ENCODE assay signal across 1 cellular context in the genomic region with DNA sequence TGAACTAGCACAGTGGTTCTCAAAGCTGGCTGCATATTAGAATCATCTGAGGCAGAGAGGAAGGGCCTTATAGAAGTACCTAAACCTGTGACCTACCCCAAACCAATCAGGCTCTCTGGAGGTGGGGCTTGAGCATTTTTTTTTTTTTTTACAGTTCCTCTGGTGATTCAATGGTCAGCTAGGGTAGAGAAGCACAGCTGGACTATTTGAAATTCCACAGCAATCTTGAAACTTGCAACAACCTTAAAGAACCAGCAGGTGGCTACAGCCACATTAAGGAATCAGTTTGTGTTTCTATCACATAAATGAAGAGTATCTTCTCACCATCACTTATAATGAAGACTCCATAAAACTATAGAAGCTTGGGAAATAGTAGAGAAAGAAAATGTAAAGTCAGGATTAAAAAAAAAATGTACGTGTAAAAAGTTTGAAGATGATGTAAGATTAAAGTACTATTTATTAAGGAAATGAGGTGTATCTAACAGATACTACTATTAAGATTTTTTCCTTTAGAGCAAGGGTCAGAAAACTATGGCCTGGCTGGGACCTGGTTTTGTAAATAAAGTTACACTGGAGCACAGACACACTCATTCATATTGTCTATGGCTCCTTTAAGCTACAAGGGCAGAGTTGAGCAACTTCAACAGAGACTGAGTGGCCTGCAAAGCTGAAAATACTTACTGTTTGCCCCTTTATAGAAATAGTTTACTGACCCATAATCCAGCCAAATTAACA.
TF ChIP-seq lines count a peak whose summit lies in the region.

No MANE protein-coding gene starts in this region.

TF ChIP-seq in HepG2, 621 proteins besides CTCF, POLR2A, EP300 and RAD21 (continued from another document):
- TF ChIP-seq, protein P1, sequence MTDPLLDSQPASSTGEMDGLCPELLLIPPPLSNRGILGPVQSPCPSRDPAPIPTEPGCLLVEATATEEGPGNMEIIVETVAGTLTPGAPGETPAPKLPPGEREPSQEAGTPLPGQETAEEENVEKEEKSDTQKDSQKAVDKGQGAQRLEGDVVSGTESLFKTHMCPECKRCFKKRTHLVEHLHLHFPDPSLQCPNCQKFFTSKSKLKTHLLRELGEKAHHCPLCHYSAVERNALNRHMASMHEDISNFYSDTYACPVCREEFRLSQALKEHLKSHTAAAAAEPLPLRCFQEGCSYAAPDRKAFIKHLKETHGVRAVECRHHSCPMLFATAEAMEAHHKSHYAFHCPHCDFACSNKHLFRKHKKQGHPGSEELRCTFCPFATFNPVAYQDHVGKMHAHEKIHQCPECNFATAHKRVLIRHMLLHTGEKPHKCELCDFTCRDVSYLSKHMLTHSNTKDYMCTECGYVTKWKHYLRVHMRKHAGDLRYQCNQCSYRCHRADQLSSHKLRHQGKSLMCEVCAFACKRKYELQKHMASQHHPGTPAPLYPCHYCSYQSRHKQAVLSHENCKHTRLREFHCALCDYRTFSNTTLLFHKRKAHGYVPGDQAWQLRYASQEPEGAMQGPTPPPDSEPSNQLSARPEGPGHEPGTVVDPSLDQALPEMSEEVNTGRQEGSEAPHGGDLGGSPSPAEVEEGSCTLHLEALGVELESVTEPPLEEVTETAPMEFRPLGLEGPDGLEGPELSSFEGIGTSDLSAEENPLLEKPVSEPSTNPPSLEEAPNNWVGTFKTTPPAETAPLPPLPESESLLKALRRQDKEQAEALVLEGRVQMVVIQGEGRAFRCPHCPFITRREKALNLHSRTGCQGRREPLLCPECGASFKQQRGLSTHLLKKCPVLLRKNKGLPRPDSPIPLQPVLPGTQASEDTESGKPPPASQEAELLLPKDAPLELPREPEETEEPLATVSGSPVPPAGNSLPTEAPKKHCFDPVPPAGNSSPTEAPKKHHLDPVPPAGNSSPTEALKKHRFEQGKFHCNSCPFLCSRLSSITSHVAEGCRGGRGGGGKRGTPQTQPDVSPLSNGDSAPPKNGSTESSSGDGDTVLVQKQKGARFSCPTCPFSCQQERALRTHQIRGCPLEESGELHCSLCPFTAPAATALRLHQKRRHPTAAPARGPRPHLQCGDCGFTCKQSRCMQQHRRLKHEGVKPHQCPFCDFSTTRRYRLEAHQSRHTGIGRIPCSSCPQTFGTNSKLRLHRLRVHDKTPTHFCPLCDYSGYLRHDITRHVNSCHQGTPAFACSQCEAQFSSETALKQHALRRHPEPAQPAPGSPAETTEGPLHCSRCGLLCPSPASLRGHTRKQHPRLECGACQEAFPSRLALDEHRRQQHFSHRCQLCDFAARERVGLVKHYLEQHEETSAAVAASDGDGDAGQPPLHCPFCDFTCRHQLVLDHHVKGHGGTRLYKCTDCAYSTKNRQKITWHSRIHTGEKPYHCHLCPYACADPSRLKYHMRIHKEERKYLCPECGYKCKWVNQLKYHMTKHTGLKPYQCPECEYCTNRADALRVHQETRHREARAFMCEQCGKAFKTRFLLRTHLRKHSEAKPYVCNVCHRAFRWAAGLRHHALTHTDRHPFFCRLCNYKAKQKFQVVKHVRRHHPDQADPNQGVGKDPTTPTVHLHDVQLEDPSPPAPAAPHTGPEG (CRISPR knock-in tag; IDR thresholded peaks at IDR 0.05): no peak
- peak; percentile 76 for TF ChIP-seq CEBPG (CRISPR knock-in tag; IDR thresholded peaks at IDR 0.05)
- TF ChIP-seq, protein P2, sequence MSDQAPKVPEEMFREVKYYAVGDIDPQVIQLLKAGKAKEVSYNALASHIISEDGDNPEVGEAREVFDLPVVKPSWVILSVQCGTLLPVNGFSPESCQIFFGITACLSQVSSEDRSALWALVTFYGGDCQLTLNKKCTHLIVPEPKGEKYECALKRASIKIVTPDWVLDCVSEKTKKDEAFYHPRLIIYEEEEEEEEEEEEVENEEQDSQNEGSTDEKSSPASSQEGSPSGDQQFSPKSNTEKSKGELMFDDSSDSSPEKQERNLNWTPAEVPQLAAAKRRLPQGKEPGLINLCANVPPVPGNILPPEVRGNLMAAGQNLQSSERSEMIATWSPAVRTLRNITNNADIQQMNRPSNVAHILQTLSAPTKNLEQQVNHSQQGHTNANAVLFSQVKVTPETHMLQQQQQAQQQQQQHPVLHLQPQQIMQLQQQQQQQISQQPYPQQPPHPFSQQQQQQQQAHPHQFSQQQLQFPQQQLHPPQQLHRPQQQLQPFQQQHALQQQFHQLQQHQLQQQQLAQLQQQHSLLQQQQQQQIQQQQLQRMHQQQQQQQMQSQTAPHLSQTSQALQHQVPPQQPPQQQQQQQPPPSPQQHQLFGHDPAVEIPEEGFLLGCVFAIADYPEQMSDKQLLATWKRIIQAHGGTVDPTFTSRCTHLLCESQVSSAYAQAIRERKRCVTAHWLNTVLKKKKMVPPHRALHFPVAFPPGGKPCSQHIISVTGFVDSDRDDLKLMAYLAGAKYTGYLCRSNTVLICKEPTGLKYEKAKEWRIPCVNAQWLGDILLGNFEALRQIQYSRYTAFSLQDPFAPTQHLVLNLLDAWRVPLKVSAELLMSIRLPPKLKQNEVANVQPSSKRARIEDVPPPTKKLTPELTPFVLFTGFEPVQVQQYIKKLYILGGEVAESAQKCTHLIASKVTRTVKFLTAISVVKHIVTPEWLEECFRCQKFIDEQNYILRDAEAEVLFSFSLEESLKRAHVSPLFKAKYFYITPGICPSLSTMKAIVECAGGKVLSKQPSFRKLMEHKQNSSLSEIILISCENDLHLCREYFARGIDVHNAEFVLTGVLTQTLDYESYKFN (CRISPR knock-in tag; conservative IDR thresholded peaks at IDR 0.05): 0 out of 2 replicates have a peak, but pooled peaks have one; percentile 24
- TF ChIP-seq, protein P3, sequence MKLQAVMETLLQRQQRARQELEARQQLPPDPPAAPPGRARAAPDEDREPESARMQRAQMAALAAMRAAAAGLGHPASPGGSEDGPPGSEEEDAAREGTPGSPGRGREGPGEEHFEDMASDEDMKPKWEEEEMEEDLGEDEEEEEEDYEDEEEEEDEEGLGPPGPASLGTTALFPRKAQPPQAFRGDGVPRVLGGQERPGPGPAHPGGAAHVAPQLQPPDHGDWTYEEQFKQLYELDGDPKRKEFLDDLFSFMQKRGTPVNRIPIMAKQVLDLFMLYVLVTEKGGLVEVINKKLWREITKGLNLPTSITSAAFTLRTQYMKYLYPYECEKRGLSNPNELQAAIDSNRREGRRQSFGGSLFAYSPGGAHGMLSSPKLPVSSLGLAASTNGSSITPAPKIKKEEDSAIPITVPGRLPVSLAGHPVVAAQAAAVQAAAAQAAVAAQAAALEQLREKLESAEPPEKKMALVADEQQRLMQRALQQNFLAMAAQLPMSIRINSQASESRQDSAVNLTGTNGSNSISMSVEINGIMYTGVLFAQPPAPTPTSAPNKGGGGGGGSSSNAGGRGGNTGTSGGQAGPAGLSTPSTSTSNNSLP (IDR thresholded peaks at IDR 0.05; ENCODE audit: low read depth, low read length): 0 out of 2 replicates have a peak, but pooled peaks have one; percentile 39
- no peak for TF ChIP-seq ZNF790 (CRISPR knock-in tag; IDR thresholded peaks at IDR 0.05; ENCODE audit: borderline replicate concordance)
- TF ChIP-seq NFYC (CRISPR knock-in tag; IDR thresholded peaks at IDR 0.05): peak; percentile 39; the same call in 1 of the 2 replicates
- no peak for TF ChIP-seq ZBTB7B (CRISPR knock-in tag; IDR thresholded peaks at IDR 0.05)
- no peak for TF ChIP-seq XBP1 (CRISPR knock-in tag; IDR thresholded peaks at IDR 0.05)
- TF ChIP-seq STAG1 (CRISPR knock-in tag; IDR thresholded peaks at IDR 0.05): peak; percentile 17; the same call in 1 of the 2 replicates
- no peak for TF ChIP-seq PCBP2 (optimal IDR thresholded peaks at IDR 0.05; ENCODE audit: low read depth, low read length, poor library complexity, severe bottlenecking)
- no peak for TF ChIP-seq NR3C1 (CRISPR knock-in tag; IDR thresholded peaks at IDR 0.05)
- no peak for TF ChIP-seq PAX8 (CRISPR knock-in tag; IDR thresholded peaks at IDR 0.05; ENCODE audit: borderline replicate concordance)
- 0 out of 2 replicates have a peak, but pooled peaks have one; percentile 13 for TF ChIP-seq THAP11 (CRISPR knock-in tag; IDR thresholded peaks at IDR 0.05)
- peak; percentile 70; the same call in 1 of the 2 replicates for TF ChIP-seq CEBPB (IDR thresholded peaks at IDR 0.05; ENCODE audit: borderline replicate concordance, low read depth, low read length)
- TF ChIP-seq NFYB (CRISPR knock-in tag; IDR thresholded peaks at IDR 0.05): 0 out of 2 replicates have a peak, but pooled peaks have one; percentile 21
- TF ChIP-seq, protein P4, sequence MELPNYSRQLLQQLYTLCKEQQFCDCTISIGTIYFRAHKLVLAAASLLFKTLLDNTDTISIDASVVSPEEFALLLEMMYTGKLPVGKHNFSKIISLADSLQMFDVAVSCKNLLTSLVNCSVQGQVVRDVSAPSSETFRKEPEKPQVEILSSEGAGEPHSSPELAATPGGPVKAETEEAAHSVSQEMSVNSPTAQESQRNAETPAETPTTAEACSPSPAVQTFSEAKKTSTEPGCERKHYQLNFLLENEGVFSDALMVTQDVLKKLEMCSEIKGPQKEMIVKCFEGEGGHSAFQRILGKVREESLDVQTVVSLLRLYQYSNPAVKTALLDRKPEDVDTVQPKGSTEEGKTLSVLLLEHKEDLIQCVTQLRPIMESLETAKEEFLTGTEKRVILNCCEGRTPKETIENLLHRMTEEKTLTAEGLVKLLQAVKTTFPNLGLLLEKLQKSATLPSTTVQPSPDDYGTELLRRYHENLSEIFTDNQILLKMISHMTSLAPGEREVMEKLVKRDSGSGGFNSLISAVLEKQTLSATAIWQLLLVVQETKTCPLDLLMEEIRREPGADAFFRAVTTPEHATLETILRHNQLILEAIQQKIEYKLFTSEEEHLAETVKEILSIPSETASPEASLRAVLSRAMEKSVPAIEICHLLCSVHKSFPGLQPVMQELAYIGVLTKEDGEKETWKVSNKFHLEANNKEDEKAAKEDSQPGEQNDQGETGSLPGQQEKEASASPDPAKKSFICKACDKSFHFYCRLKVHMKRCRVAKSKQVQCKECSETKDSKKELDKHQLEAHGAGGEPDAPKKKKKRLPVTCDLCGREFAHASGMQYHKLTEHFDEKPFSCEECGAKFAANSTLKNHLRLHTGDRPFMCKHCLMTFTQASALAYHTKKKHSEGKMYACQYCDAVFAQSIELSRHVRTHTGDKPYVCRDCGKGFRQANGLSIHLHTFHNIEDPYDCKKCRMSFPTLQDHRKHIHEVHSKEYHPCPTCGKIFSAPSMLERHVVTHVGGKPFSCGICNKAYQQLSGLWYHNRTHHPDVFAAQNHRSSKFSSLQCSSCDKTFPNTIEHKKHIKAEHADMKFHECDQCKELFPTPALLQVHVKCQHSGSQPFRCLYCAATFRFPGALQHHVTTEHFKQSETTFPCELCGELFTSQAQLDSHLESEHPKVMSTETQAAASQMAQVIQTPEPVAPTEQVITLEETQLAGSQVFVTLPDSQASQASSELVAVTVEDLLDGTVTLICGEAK (IDR thresholded peaks at IDR 0.05): no peak; the same call in 1 of the 2 replicates
- TF ChIP-seq, protein P4 (CRISPR knock-in tag; IDR thresholded peaks at IDR 0.05): peak; percentile 74; the same call in 1 of the 2 replicates
- TF ChIP-seq ZNF777 (CRISPR knock-in tag; IDR thresholded peaks at IDR 0.05): no peak
TF ChIP-seq in HepG2: peak in this region for 11.
